Comparison of ENCODE assay signal across 12 cellular contexts in the genomic region with DNA sequence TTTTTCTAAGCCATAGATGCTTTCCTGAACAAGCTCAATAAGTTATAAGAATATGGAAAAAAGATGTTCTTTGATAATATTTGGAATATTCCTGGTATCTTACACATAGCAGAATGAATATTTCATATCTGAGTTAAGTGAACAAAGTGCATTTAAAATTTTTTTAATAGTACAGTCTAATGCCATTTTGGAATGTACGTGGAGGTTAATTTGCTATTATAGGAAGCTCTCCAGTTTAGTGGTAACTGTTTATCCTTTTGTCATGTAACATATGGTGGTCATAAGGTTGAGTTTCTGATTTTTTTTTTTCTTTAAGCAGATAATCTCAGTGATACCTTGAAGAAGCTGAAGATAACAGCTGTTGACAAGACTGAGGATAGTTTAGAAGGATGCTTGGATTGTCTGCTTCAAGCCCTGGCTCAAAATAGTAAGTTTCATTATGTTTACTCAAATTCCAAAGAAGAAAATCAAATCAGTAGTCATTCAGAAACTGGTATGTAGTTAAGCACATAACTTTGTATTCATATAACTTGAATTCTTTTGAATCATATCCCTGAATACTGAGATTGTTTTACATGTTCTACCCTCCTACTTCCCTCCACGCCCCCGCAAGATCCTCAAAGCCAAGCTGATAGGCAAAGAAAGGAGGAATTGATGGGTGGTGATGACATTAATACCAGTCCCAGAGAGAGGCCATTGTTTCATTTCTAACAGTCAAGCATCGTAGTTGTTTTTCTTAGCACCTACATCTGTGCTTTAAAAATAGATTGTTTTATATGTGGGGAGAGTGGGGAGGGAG. TPM values are rescaled to one million over a fixed set of nuclear protein-coding genes. Genes with fewer than 3 reads are reported as not detected.
A peak's percentile ranks its signal among the peaks of the same experiment; 100 is the strongest.
DNase-seq lines count a peak whose midpoint lies in the region; ATAC-seq lines count a peak whose summit lies in the region.
"Had no signal": no experiment of that assay in that cellular context is flagged by ENCODE, and none has a peak within 500 bp of the region (broad histone marks: within the 10 kb centered on the region; RNA-seq: fewer than 3 reads in every experiment).

No MANE protein-coding gene starts in this region.

- DNase-seq in activated naive CD4-positive, alpha-beta T cell treated with anti-CD3 and anti-CD28 coated beads for 36 hours, result peak; percentile 11
- DNase-seq in activated naive CD4-positive, alpha-beta T cell treated with anti-CD3 and anti-CD28 coated beads, Interleukin-2, amount 10 ng/mL, durations not matched to agents 7 days and 5 days, result no peak
- DNase-seq in T-helper 2 cell treated with Interferon-gamma antibody and Interleukin-4, amounts not matched to agents 5 μg/mL and 100 μg/mL, for 36 hours (ENCODE audit: low spot score), result peak; percentile 33
- DNase-seq in left kidney (ENCODE audit: low read depth, low spot score) (peak; percentile 2), substantia nigra (lab: John Stamatoyannopoulos, UW) (peak in 6 of 49 donors; percentile 1 to 5 (median 2)), GDM1 (lab: John Stamatoyannopoulos, UW) (no peak)
- no peak for DNase-seq in naive thymus-derived CD8-positive, alpha-beta T cell
- DNase-seq: NCI-H2107, PC-3, right lobe of liver had no signal

- H3K9me3 Mint-ChIP-seq in activated naive CD4-positive, alpha-beta T cell treated with anti-CD3 and anti-CD28 coated beads for 36 hours, result no peaks in the 10 kb centered on the region
- no peaks in the 10 kb centered on the region for H3K9me3 Mint-ChIP-seq in activated naive CD4-positive, alpha-beta T cell treated with anti-CD3 and anti-CD28 coated beads, Interleukin-2, amount 10 ng/mL, durations not matched to agents 7 days and 5 days
- H3K9me3 Mint-ChIP-seq in T-helper 2 cell treated with Interferon-gamma antibody and Interleukin-4, amounts not matched to agents 5 μg/mL and 100 μg/mL, for 36 hours, result no peaks in the 10 kb centered on the region
- H3K9me3 Mint-ChIP-seq in naive thymus-derived CD8-positive, alpha-beta T cell, result no peaks in the 10 kb centered on the region

- H3K4me3 Mint-ChIP-seq in activated naive CD4-positive, alpha-beta T cell treated with anti-CD3 and anti-CD28 coated beads for 36 hours, result no peak overlapping the region
- no peak overlapping the region for H3K4me3 Mint-ChIP-seq in activated naive CD4-positive, alpha-beta T cell treated with anti-CD3 and anti-CD28 coated beads, Interleukin-2, amount 10 ng/mL, durations not matched to agents 7 days and 5 days
- H3K4me3 Mint-ChIP-seq in T-helper 2 cell treated with Interferon-gamma antibody and Interleukin-4, amounts not matched to agents 5 μg/mL and 100 μg/mL, for 36 hours, result no peak overlapping the region
- H3K4me3 Mint-ChIP-seq in naive thymus-derived CD8-positive, alpha-beta T cell, result no peak overlapping the region

- H3K27ac ChIP-seq in substantia nigra (ENCODE audit: low read depth, low read length, poor library complexity, severe bottlenecking), result peak overlapping the region; percentile 82
- H3K27ac ChIP-seq: epithelial cell of prostate, right lobe of liver had no signal

- H3K4me1 Mint-ChIP-seq in activated naive CD4-positive, alpha-beta T cell treated with anti-CD3 and anti-CD28 coated beads for 36 hours (ENCODE audit: low read depth), result peaks cover 38% of the 10 kb centered on the region
- H3K4me1 Mint-ChIP-seq in activated naive CD4-positive, alpha-beta T cell treated with anti-CD3 and anti-CD28 coated beads, Interleukin-2, amount 10 ng/mL, durations not matched to agents 7 days and 5 days, result peaks cover 24% of the 10 kb centered on the region
- H3K4me1 Mint-ChIP-seq in T-helper 2 cell treated with Interferon-gamma antibody and Interleukin-4, amounts not matched to agents 5 μg/mL and 100 μg/mL, for 36 hours (ENCODE audit: low read depth), result peaks cover 44% of the 10 kb centered on the region
- peaks cover 22 to 61% (median 37%) of the 10 kb centered on the region in 4 donors for H3K4me1 Mint-ChIP-seq in naive thymus-derived CD8-positive, alpha-beta T cell

- no peaks in the 10 kb centered on the region for H3K27me3 Mint-ChIP-seq in activated naive CD4-positive, alpha-beta T cell treated with anti-CD3 and anti-CD28 coated beads for 36 hours (ENCODE audit: low read depth)
- H3K27me3 Mint-ChIP-seq in activated naive CD4-positive, alpha-beta T cell treated with anti-CD3 and anti-CD28 coated beads, Interleukin-2, amount 10 ng/mL, durations not matched to agents 7 days and 5 days, result no peaks in the 10 kb centered on the region
- H3K27me3 Mint-ChIP-seq in T-helper 2 cell treated with Interferon-gamma antibody and Interleukin-4, amounts not matched to agents 5 μg/mL and 100 μg/mL, for 36 hours (ENCODE audit: low read depth), result no peaks in the 10 kb centered on the region
- no peaks in the 10 kb centered on the region for H3K27me3 Mint-ChIP-seq in naive thymus-derived CD8-positive, alpha-beta T cell

- H3K27ac Mint-ChIP-seq in activated naive CD4-positive, alpha-beta T cell treated with anti-CD3 and anti-CD28 coated beads for 36 hours, result no peak overlapping the region
- H3K27ac Mint-ChIP-seq in activated naive CD4-positive, alpha-beta T cell treated with anti-CD3 and anti-CD28 coated beads, Interleukin-2, amount 10 ng/mL, durations not matched to agents 7 days and 5 days, result no peak overlapping the region
- H3K27ac Mint-ChIP-seq in T-helper 2 cell treated with Interferon-gamma antibody and Interleukin-4, amounts not matched to agents 5 μg/mL and 100 μg/mL, for 36 hours, result no peak overlapping the region
- peak overlapping the region in 2 of 10 donors; percentile 23 to 44 for H3K27ac Mint-ChIP-seq in naive thymus-derived CD8-positive, alpha-beta T cell

- intact Hi-C loops in activated naive CD4-positive, alpha-beta T cell treated with anti-CD3 and anti-CD28 coated beads for 36 hours (cut with micrococcal nuclease), result no loop called here

- ATAC-seq in naive thymus-derived CD8-positive, alpha-beta T cell, result no peak
- ATAC-seq in GM19035 (IDR thresholded peaks at IDR 0.05; ENCODE audit: unreplicated experiment), result no peak
- ATAC-seq: PC-3, right lobe of liver had no signal

- H3K36me3 Mint-ChIP-seq in activated naive CD4-positive, alpha-beta T cell treated with anti-CD3 and anti-CD28 coated beads for 36 hours (ENCODE audit: low read depth), result peaks cover 26% of the 10 kb centered on the region
- H3K36me3 Mint-ChIP-seq in activated naive CD4-positive, alpha-beta T cell treated with anti-CD3 and anti-CD28 coated beads, Interleukin-2, amount 10 ng/mL, durations not matched to agents 7 days and 5 days, result peaks cover 24% of the 10 kb centered on the region
- peaks cover 36% of the 10 kb centered on the region for H3K36me3 Mint-ChIP-seq in T-helper 2 cell treated with Interferon-gamma antibody and Interleukin-4, amounts not matched to agents 5 μg/mL and 100 μg/mL, for 36 hours (ENCODE audit: low read depth)
- H3K36me3 Mint-ChIP-seq in naive thymus-derived CD8-positive, alpha-beta T cell, result peaks cover 23 to 42% (median 26%) of the 10 kb centered on the region in 3 donors

- CTCF ChIA-PET in activated naive CD4-positive, alpha-beta T cell treated with anti-CD3 and anti-CD28 coated beads for 36 hours (lab: Charles Lee), result interaction anchor here (0.6 to 0.7 kb wide), 2 partner anchors 163 to 998 kb away, joined by 3 read pairs; no protein-coding TSS in a partner anchor
- CTCF ChIA-PET in activated naive CD4-positive, alpha-beta T cell treated with anti-CD3 and anti-CD28 coated beads, Interleukin-2, amount 10 ng/mL, durations not matched to agents 7 days and 5 days (lab: Charles Lee), result interaction anchor here (1.2 kb wide), 1 partner anchor 17 kb away, joined by 4 read pairs; no protein-coding TSS in a partner anchor

- POLR2A ChIA-PET in naive thymus-derived CD8-positive, alpha-beta T cell (lab: Charles Lee), result no interaction called here

RNA-seq across cellular contexts. Expression of a gene that starts 32.1 kb away (rescaled TPM):
- total RNA-seq in activated naive CD4-positive, alpha-beta T cell treated with anti-CD3 and anti-CD28 coated beads for 36 hours, result 10 to 100 TPM; 36.7 to 40.9 TPM
- total RNA-seq in naive thymus-derived CD8-positive, alpha-beta T cell, result 10 to 100 TPM; 41.1 to 41.3 TPM
- 10 to 100 TPM; 23.2 to 30.7 (median 25.2) TPM for polyA plus RNA-seq in naive thymus-derived CD8-positive, alpha-beta T cell

Comparison
In these comparisons a context has a peak if more than half of its experiments do, and no peak if none do; other contexts are left out.
1. DNase-seq: peak in activated naive CD4-positive, alpha-beta T cell treated with anti-CD3 and anti-CD28 coated beads for 36 hours (single experiment), T-helper 2 cell treated with Interferon-gamma antibody and Interleukin-4, amounts not matched to agents 5 μg/mL and 100 μg/mL, for 36 hours (single experiment) and left kidney (single experiment); none in activated naive CD4-positive, alpha-beta T cell treated with anti-CD3 and anti-CD28 coated beads, Interleukin-2, amount 10 ng/mL, durations not matched to agents 7 days and 5 days (single experiment), GDM1 (single experiment) and naive thymus-derived CD8-positive, alpha-beta T cell (0 of 10).